11 cellular contexts compared by ENCODE assay signal in genomic region chr11:120208012-120208441, GRCh38. TPM values are rescaled to one million over a fixed set of nuclear protein-coding genes. Genes with fewer than 3 reads are reported as not detected.
DNase-seq lines count a peak whose midpoint lies in the region; ATAC-seq, FAIRE-seq and TF ChIP-seq lines count a peak whose summit lies in the region.
"Had no signal": no experiment of that assay in that cellular context is flagged by ENCODE, and none has a peak within 500 bp of the region (broad histone marks: within the 10 kb centered on the region; RNA-seq: fewer than 3 reads in every experiment).

No MANE protein-coding gene starts in this region.

- no peaks in the 10 kb centered on the region for H3K36me3 Mint-ChIP-seq in type B pancreatic cell
- H3K36me3 Mint-ChIP-seq: activated naive CD8-positive, alpha-beta T cell treated with anti-CD3 and anti-CD28 coated beads, Interleukin-2, amount 10 ng/mL, durations not matched to agents 7 days and 5 days had no signal

- BruUV-seq in K562 (replicated peaks; lab: Mats Ljungman, UMichigan), result no TSS peak

- WGBS in K562 (ENCODE audit: insufficient coverage, low coverage, missing lambda C conversion rate), result 13% methylated on average over 12 of the region's 12 CpGs
- 10% methylated on average over 12 of the region's 12 CpGs for WGBS in liver

- TF ChIP-seq CTCF in K562 (IDR thresholded peaks at IDR 0.05 in 2 of 3, conservative IDR thresholded peaks at IDR 0.05 in 1 of 3; ENCODE audit: insufficient read depth in 2 of 3, low read depth in 1 of 3, low read length in 3 of 3) (no peak), liver (IDR thresholded peaks at IDR 0.05; ENCODE audit: low read depth, low read length, missing input control) (no peak), type B pancreatic cell (conservative IDR thresholded peaks at IDR 0.05) (no peak)

- H4K20me1 ChIP-seq in K562 (replicated peaks; ENCODE audit: control insufficient read depth, insufficient read depth, low read length), result no peaks in the 10 kb centered on the region

- TF ChIP-seq POLR2A in K562 (conservative IDR thresholded peaks at IDR 0.05), result no peak

- H3K4me3 Mint-ChIP-seq in type B pancreatic cell, result peak overlapping the region; percentile 40
- H3K4me3 Mint-ChIP-seq: activated naive CD8-positive, alpha-beta T cell treated with anti-CD3 and anti-CD28 coated beads, Interleukin-2, amount 10 ng/mL, durations not matched to agents 7 days and 5 days had no signal

- H3K9me3 ChIP-seq in K562 (replicated peaks; ENCODE audit: control insufficient read depth, insufficient read depth, low read depth, low read length) (no peaks in the 10 kb centered on the region), liver (ENCODE audit: control insufficient read depth in 4 of 4, low read length in 3 of 4) (no peaks in the 10 kb centered on the region)

- POLR2A ChIA-PET in K562 (lab: Yijun Ruan, JAX), result interaction anchor here (0.9 to 1.3 kb wide), 2 partner anchors 11 to 32 kb away, joined by 4 read pairs; partner anchors contain the start of gene POU2F3

- in situ Hi-C loops in K562 (cut with MboI), result no loop called here

- peak overlapping the region; percentile 42; the same call in 1 of the 2 replicates for H2AFZ ChIP-seq in K562 (ENCODE audit: low read depth, low read length)

- H3K4me1 ChIP-seq in K562 (replicated peaks in 1 of 2; ENCODE audit: control insufficient read depth in 2 of 2, insufficient read depth in 2 of 2, low read length in 2 of 2), result peaks cover 10 to 25% of the 10 kb centered on the region in 2 experiments; a peak in 4 of 5 replicates
- H3K4me1 ChIP-seq in liver (ENCODE audit: control insufficient read depth in 4 of 4, insufficient read depth in 4 of 4, low read length in 3 of 4), result peaks cover 7 to 55% (median 21%) of the 10 kb centered on the region in 4 donors

- peaks cover 4% of the 10 kb centered on the region; the same call in 1 of the 3 replicates for H3K79me2 ChIP-seq in K562 (ENCODE audit: control insufficient read depth, insufficient read depth, low read length)

- H3K9me3 Mint-ChIP-seq in type B pancreatic cell, result no peaks in the 10 kb centered on the region
- H3K9me3 Mint-ChIP-seq: activated naive CD8-positive, alpha-beta T cell treated with anti-CD3 and anti-CD28 coated beads, Interleukin-2, amount 10 ng/mL, durations not matched to agents 7 days and 5 days had no signal

- CTCF ChIA-PET in K562 (lab: Yijun Ruan, JAX; ENCODE audit: low intra/inter-chr PET ratio), result no interaction called here

- intact Hi-C loops in Right ventricle myocardium inferior (cut with DNase I) (no loop called here), cardiac septum (cut with DNase I) (no loop called here), K562 (cut with micrococcal nuclease) (no loop called here)

- TF ChIP-seq RAD21 in K562 (CRISPR knock-in tag; conservative IDR thresholded peaks at IDR 0.05 in 1 of 2, IDR thresholded peaks at IDR 0.05 in 1 of 2) (no peak), liver (IDR thresholded peaks at IDR 0.05) (peak in 1 of 2 donors; percentile 53)

- no peak overlapping the region for H3K27ac ChIP-seq in K562 (ENCODE audit: extremely low read depth, low read depth, low read length)
- peak overlapping the region; percentile 93 to 95 for H3K27ac ChIP-seq in liver (ENCODE audit: low read depth in 1 of 2, low read length in 2 of 2)

- FAIRE-seq in K562 (lab: Jason Lieb, UNC) (no peak), RCC 7860 (lab: Jason Lieb, UNC) (no peak)

- H3K27ac Mint-ChIP-seq in type B pancreatic cell, result no peak overlapping the region
- H3K27ac Mint-ChIP-seq: activated naive CD8-positive, alpha-beta T cell treated with anti-CD3 and anti-CD28 coated beads, Interleukin-2, amount 10 ng/mL, durations not matched to agents 7 days and 5 days had no signal

- H3K27me3 Mint-ChIP-seq in type B pancreatic cell, result peaks cover 44% of the 10 kb centered on the region

- no peak for TF ChIP-seq EP300 in K562 (IDR thresholded peaks at IDR 0.05; ENCODE audit: low read length)

- H3K4me1 Mint-ChIP-seq in type B pancreatic cell (ENCODE audit: unreplicated experiment), result peaks cover 40% of the 10 kb centered on the region

- no peak overlapping the region; the same call in 1 of the 2 replicates for H3K4me2 ChIP-seq in K562 (ENCODE audit: insufficient read depth, low read length)

- DNase-seq in Right ventricle myocardium inferior (ENCODE audit: missing footprints) (peak; percentile 44), cardiac septum (ENCODE audit: low spot score) (no peak), K562 (ENCODE audit: extremely low read depth in 1 of 4, low spot score in 3 of 4) (no peak), type B pancreatic cell (ENCODE audit: extremely low spot score, unreplicated experiment) (no peak), RCC 7860 (ENCODE audit: low spot score) (no peak), HT-29 (ENCODE audit: low spot score) (no peak), NCI-H2029 (lab: John Stamatoyannopoulos, UW) (no peak)
- DNase-seq: activated CD4-positive, CD25-positive, alpha-beta regulatory T cell treated with anti-CD3 and anti-CD28 coated beads, Interleukin-2, amount 50 U/mL, for 72 hours; activated naive CD8-positive, alpha-beta T cell treated with anti-CD3 and anti-CD28 coated beads, Interleukin-2, amount 10 ng/mL, durations not matched to agents 7 days and 5 days; NCI-H748 treated with DMSO at 0.1 percent for 48 hours had no signal

- H3K4me3 ChIP-seq in K562 (no peak overlapping the region), liver (ENCODE audit: low read depth in 1 of 3, low read length in 3 of 3) (peak overlapping the region in 2 of 3 donors; percentile 0 to 47)

- H3K9ac ChIP-seq in K562 (ENCODE audit: insufficient read depth in 1 of 2, low read depth in 2 of 2, low read length in 2 of 2) (no peak overlapping the region), liver (ENCODE audit: low read depth in 1 of 2, low read length in 2 of 2) (peak overlapping the region in 1 of 2 donors; percentile 58)

- ATAC-seq in Right ventricle myocardium inferior (no peak), K562 (no peak)

- H3K9me1 ChIP-seq in K562 (ENCODE audit: control insufficient read depth, insufficient read depth, low read length), result no peaks in the 10 kb centered on the region

- H3K27me3 ChIP-seq in K562 (ENCODE audit: control insufficient read depth in 2 of 2, insufficient read depth in 2 of 2, low read length in 2 of 2) (peaks cover 0 to 11% of the 10 kb centered on the region in 2 experiments; a peak in 2 of 5 replicates), liver (ENCODE audit: control insufficient read depth in 4 of 4, insufficient read depth in 4 of 4, low read length in 3 of 4) (no peaks in the 10 kb centered on the region)

- no peaks in the 10 kb centered on the region for H3K36me3 ChIP-seq in K562 (ENCODE audit: control insufficient read depth, insufficient read depth, low read length)
- H3K36me3 ChIP-seq in liver (ENCODE audit: control insufficient read depth in 4 of 4, insufficient read depth in 3 of 4, low read depth in 1 of 4, low read length in 3 of 4), result no peaks in the 10 kb centered on the region

TF ChIP-seq in liver, 16 proteins besides CTCF, POLR2A, EP300 and RAD21 (continues in another document):
- peak; percentile 46 for TF ChIP-seq YY1 (IDR thresholded peaks at IDR 0.05)
- TF ChIP-seq RXRA (IDR thresholded peaks at IDR 0.05), result peak; percentile 87 to 88

RNA-seq across cellular contexts. Expression of gene OAF, which starts 2.8 kb away (rescaled TPM):
- total RNA-seq in Right ventricle myocardium inferior (34.5 TPM), cardiac septum (17.8 TPM), K562 (2014; rRNA removed) (13.8 and 19.8 TPM in 2 replicates), K562 (2014; rRNA removed; fragmentation: Illumina TruSeq; extraction: Trizol) (4.1 and 6.3 TPM in 2 replicates), K562 (2015; rRNA removed; fragmentation: Illumina TruSeq; extraction: Trizol) (7.5 and 8.3 TPM in 2 replicates), K562 (2021) (20.8 and 21.6 TPM in 2 replicates), liver (10 to 100 TPM; 15.0 to 89.4 TPM), type B pancreatic cell (ENCODE audit: low replicate concordance) (17.1 and 67.5 TPM in 2 replicates)
- 6.8 and 14.7 TPM in 2 replicates for total RNA-seq in K562 (2011; cell fraction: chromatin; rRNA removed; ENCODE audit: low replicate concordance)
- total RNA-seq in K562 (2011; cell fraction: nucleolus; rRNA removed), result 12.0 and 19.3 TPM in 2 replicates
- total RNA-seq in K562 (2011; cell fraction: nucleoplasm; rRNA removed), result 12.0 and 15.3 TPM in 2 replicates
- polyA plus RNA-seq in K562 (2011; rRNA removed) (5.7 and 9.5 TPM in 2 replicates), K562 (2014; fragmentation: Illumina TruSeq; extraction: Trizol) (11.7 and 12.0 TPM in 2 replicates), K562 (2014; fragmentation: Nextera tagmentation; extraction: Ambion mirVana) (1 to 10 TPM; 1.1 to 1.4 TPM), K562 (2014; rRNA removed) (14.5 and 17.3 TPM in 2 replicates), liver (100 to 1,000 TPM in 1 of 2 donors, 10 to 100 TPM in 1; 74.6 to 151 TPM)
- polyA plus RNA-seq in K562 (2011; cell fraction: cytosol; rRNA removed), result 11.5 and 20.7 TPM in 2 replicates
- polyA plus RNA-seq in K562 (2011; cell fraction: nucleus; rRNA removed), result 5.5 and 8.3 TPM in 2 replicates
- polyA plus RNA-seq in K562 (2012), result 8.4 and 16.9 TPM in 2 replicates
- polyA minus RNA-seq in K562 (2011; rRNA and poly(A)+ RNA removed), result 2.8 and 3.0 TPM in 2 replicates
- 6.1 and 8.7 TPM in 2 replicates for polyA minus RNA-seq in K562 (2011; cell fraction: cytosol; rRNA and poly(A)+ RNA removed)
- 3.4 and 4.4 TPM in 2 replicates for polyA minus RNA-seq in K562 (2011; cell fraction: nucleus; rRNA and poly(A)+ RNA removed)
- 68.5 and 87.3 TPM in 2 replicates for total RNA-seq in HT-29 (2014; rRNA removed; shearing (Covaris generic))

RNA-seq across cellular contexts. Expression of gene POU2F3, which starts 31.9 kb away (rescaled TPM):
- total RNA-seq in Right ventricle myocardium inferior, result 0.19 TPM
- not detected for total RNA-seq in cardiac septum
- total RNA-seq in K562 (2011; cell fraction: chromatin; rRNA removed; ENCODE audit: low replicate concordance), result not detected in 2 replicates
- not detected in 2 replicates for total RNA-seq in K562 (2011; cell fraction: nucleolus; rRNA removed)
- not detected in 2 replicates for total RNA-seq in K562 (2011; cell fraction: nucleoplasm; rRNA removed)
- total RNA-seq in K562 (2014; rRNA removed), result not detected in 2 replicates
- total RNA-seq in K562 (2014; rRNA removed; fragmentation: Illumina TruSeq; extraction: Trizol), result not detected in 2 replicates
- not detected in 2 replicates for total RNA-seq in K562 (2015; rRNA removed; fragmentation: Illumina TruSeq; extraction: Trizol)
- not detected in 2 replicates for total RNA-seq in K562 (2021)
- polyA plus RNA-seq in K562 (2011; rRNA removed), result not detected in 2 replicates
- not detected in 2 replicates for polyA plus RNA-seq in K562 (2011; cell fraction: cytosol; rRNA removed)
- polyA plus RNA-seq in K562 (2011; cell fraction: nucleus; rRNA removed), result not detected in 2 replicates
- not detected in 2 replicates for polyA plus RNA-seq in K562 (2012)
- polyA plus RNA-seq in K562 (2014; fragmentation: Illumina TruSeq; extraction: Trizol), result not detected in 2 replicates
- polyA plus RNA-seq in K562 (2014; fragmentation: Nextera tagmentation; extraction: Ambion mirVana), result not detected
- polyA plus RNA-seq in K562 (2014; rRNA removed), result not detected in 2 replicates
- polyA minus RNA-seq in K562 (2011; rRNA and poly(A)+ RNA removed), result not detected in 2 replicates
- not detected in 2 replicates for polyA minus RNA-seq in K562 (2011; cell fraction: cytosol; rRNA and poly(A)+ RNA removed)
- polyA minus RNA-seq in K562 (2011; cell fraction: nucleus; rRNA and poly(A)+ RNA removed), result not detected in 2 replicates
- not detected for total RNA-seq in liver
- polyA plus RNA-seq in liver, result not detected
- total RNA-seq in type B pancreatic cell (ENCODE audit: low replicate concordance), result 1.4 and 4.3 TPM in 2 replicates
- total RNA-seq in HT-29 (2014; rRNA removed; shearing (Covaris generic)), result 0.28 and 0.86 TPM in 2 replicates
- total RNA-seq: activated naive CD8-positive, alpha-beta T cell treated with anti-CD3 and anti-CD28 coated beads, Interleukin-2, amount 10 ng/mL, durations not matched to agents 7 days and 5 days had no signal
